In genomic region chr3:12464181-12464580, GRCh38 we compare ENCODE assay signal across 18 cellular contexts.
"Had no signal": no experiment of that assay in that cellular context is flagged by ENCODE, and none has a peak within 500 bp of the region (broad histone marks: within the 10 kb centered on the region; RNA-seq: fewer than 3 reads in every experiment).

No MANE protein-coding gene starts in this region.

- H3K36me3 ChIP-seq: heart left ventricle, spleen, thoracic aorta, transverse colon had no signal

- H3K9me3 Mint-ChIP-seq: endodermal cell; natural killer cell; neural crest cell; stimulated activated naive B cell treated with anti-CD40 and anti-IgM and Interleukin-4, amounts not matched to agents 10 μg/mL and 1 μg/mL and 100 μg/mL, for 72 hours; stimulated activated naive CD8-positive, alpha-beta T cell treated with anti-CD3 and anti-CD28 coated beads, Interleukin-15, amount 100 ng/mL, for 72 hours had no signal

- H3K4me3 ChIP-seq: coronary artery, heart left ventricle, spleen, thoracic aorta, transverse colon had no signal

- ATAC-seq: heart left ventricle; natural killer cell; sciatic nerve; stimulated activated naive B cell treated with anti-CD40 and anti-IgM and Interleukin-4, amounts not matched to agents 10 μg/mL and 1 μg/mL and 100 μg/mL, for 72 hours; stimulated activated naive CD8-positive, alpha-beta T cell treated with anti-CD3 and anti-CD28 coated beads, Interleukin-15, amount 100 ng/mL, for 72 hours had no signal

- DNase-seq: effector CD4-positive, alpha-beta T cell; endodermal cell; heart left ventricle; hypothalamus; kidney glomerular epithelial cell; natural killer cell; spleen; stimulated activated CD4-positive, alpha-beta T cell treated with anti-CD3 and anti-CD28 coated beads, Interleukin-15, amount 100 ng/mL, for 24 hours; stimulated activated CD4-positive, alpha-beta T cell treated with anti-CD3 and anti-CD28 coated beads, Interleukin-1b, Interleukin-23, amount 100 ng/mL, for 48 hours; stimulated activated CD4-positive, alpha-beta T cell treated with anti-CD3 and anti-CD28 coated beads, Interleukin-4, amount 100 ng/mL, for 4 hours; stimulated activated naive B cell treated with anti-CD40 and anti-IgM and Interleukin-4, amounts not matched to agents 10 μg/mL and 1 μg/mL and 100 μg/mL, for 72 hours; stimulated activated naive CD8-positive, alpha-beta T cell treated with anti-CD3 and anti-CD28 coated beads, Interleukin-15, amount 100 ng/mL, for 72 hours; substantia nigra; transverse colon had no signal

- H3K36me3 Mint-ChIP-seq: natural killer cell; stimulated activated naive B cell treated with anti-CD40 and anti-IgM and Interleukin-4, amounts not matched to agents 10 μg/mL and 1 μg/mL and 100 μg/mL, for 72 hours had no signal

- H3K27ac Mint-ChIP-seq: endodermal cell; natural killer cell; stimulated activated naive B cell treated with anti-CD40 and anti-IgM and Interleukin-4, amounts not matched to agents 10 μg/mL and 1 μg/mL and 100 μg/mL, for 72 hours had no signal

- H3K4me1 Mint-ChIP-seq: neural crest cell had no signal

- H3K27me3 Mint-ChIP-seq: stimulated activated naive CD8-positive, alpha-beta T cell treated with anti-CD3 and anti-CD28 coated beads, Interleukin-15, amount 100 ng/mL, for 72 hours had no signal

- H3K4me3 Mint-ChIP-seq: endodermal cell; natural killer cell; neural crest cell; stimulated activated naive B cell treated with anti-CD40 and anti-IgM and Interleukin-4, amounts not matched to agents 10 μg/mL and 1 μg/mL and 100 μg/mL, for 72 hours; stimulated activated naive CD8-positive, alpha-beta T cell treated with anti-CD3 and anti-CD28 coated beads, Interleukin-15, amount 100 ng/mL, for 72 hours had no signal

- H3K27ac ChIP-seq: coronary artery, heart left ventricle, thoracic aorta, transverse colon had no signal

- H3K9me3 ChIP-seq: heart left ventricle, spleen, thoracic aorta, transverse colon had no signal

- H3K27me3 ChIP-seq: heart left ventricle, spleen, transverse colon had no signal
